Comparison of ENCODE assay signal across 1 cellular context in the genomic region with DNA sequence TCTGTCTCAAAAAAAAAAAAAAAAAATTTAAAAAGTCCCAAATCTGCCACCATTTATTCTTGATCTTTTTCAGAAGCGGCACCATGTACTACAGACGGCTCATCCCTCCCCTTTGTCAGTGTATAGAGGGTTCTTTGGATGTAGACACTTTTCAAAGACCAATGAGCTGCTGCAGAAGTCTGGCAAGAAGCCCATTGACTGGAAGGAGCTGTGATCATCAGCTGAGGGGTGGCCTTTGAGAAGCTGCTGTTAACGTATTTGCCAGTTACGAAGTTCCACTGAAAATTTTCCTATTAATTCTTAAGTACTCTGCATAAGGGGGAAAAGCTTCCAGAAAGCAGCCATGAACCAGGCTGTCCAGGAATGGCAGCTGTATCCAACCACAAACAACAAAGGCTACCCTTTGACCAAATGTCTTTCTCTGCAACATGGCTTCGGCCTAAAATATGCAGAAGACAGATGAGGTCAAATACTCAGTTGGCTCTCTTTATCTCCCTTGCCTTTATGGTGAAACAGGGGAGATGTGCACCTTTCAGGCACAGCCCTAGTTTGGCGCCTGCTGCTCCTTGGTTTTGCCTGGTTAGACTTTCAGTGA.
TF ChIP-seq lines count a peak whose summit lies in the region.

No MANE protein-coding gene starts in this region.

TF ChIP-seq in HCT116, 20 proteins besides CTCF, POLR2A, EP300 and RAD21 (continued from another document):
- TF ChIP-seq, protein P1, sequence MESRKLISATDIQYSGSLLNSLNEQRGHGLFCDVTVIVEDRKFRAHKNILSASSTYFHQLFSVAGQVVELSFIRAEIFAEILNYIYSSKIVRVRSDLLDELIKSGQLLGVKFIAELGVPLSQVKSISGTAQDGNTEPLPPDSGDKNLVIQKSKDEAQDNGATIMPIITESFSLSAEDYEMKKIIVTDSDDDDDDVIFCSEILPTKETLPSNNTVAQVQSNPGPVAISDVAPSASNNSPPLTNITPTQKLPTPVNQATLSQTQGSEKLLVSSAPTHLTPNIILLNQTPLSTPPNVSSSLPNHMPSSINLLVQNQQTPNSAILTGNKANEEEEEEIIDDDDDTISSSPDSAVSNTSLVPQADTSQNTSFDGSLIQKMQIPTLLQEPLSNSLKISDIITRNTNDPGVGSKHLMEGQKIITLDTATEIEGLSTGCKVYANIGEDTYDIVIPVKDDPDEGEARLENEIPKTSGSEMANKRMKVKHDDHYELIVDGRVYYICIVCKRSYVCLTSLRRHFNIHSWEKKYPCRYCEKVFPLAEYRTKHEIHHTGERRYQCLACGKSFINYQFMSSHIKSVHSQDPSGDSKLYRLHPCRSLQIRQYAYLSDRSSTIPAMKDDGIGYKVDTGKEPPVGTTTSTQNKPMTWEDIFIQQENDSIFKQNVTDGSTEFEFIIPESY (IDR thresholded peaks at IDR 0.05; ENCODE audit: extremely low read depth, insufficient replicate concordance, low read length), result no peak
- TF ChIP-seq SP1 (IDR thresholded peaks at IDR 0.05; ENCODE audit: low read depth) (no peak), YY1 (IDR thresholded peaks at IDR 0.05; ENCODE audit: extremely low read depth, insufficient replicate concordance, low read depth, low read length) (no peak), ZFX (IDR thresholded peaks at IDR 0.05) (no peak), JUND (IDR thresholded peaks at IDR 0.05) (no peak)
- TF ChIP-seq, protein P2, sequence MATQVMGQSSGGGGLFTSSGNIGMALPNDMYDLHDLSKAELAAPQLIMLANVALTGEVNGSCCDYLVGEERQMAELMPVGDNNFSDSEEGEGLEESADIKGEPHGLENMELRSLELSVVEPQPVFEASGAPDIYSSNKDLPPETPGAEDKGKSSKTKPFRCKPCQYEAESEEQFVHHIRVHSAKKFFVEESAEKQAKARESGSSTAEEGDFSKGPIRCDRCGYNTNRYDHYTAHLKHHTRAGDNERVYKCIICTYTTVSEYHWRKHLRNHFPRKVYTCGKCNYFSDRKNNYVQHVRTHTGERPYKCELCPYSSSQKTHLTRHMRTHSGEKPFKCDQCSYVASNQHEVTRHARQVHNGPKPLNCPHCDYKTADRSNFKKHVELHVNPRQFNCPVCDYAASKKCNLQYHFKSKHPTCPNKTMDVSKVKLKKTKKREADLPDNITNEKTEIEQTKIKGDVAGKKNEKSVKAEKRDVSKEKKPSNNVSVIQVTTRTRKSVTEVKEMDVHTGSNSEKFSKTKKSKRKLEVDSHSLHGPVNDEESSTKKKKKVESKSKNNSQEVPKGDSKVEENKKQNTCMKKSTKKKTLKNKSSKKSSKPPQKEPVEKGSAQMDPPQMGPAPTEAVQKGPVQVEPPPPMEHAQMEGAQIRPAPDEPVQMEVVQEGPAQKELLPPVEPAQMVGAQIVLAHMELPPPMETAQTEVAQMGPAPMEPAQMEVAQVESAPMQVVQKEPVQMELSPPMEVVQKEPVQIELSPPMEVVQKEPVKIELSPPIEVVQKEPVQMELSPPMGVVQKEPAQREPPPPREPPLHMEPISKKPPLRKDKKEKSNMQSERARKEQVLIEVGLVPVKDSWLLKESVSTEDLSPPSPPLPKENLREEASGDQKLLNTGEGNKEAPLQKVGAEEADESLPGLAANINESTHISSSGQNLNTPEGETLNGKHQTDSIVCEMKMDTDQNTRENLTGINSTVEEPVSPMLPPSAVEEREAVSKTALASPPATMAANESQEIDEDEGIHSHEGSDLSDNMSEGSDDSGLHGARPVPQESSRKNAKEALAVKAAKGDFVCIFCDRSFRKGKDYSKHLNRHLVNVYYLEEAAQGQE (IDR thresholded peaks at IDR 0.05; ENCODE audit: low read depth), result no peak
